Comparison of ENCODE assay signal across 11 cellular contexts in the genomic region with DNA sequence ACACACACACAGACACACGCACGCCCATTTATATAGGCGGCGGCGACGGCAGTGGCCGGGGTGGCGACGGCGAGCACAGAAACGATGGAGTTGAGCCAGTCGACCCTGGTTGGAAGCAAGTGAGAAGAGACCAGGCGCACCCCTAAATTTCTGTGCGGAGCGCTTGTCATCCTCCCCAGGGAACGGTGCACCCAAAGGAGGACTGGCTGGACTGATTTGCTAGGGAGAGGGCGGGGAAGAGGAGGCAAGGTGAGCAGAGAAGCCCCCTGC. TPM values are rescaled to one million over a fixed set of nuclear protein-coding genes. Genes with fewer than 3 reads are reported as not detected.
DNase-seq lines count a peak whose midpoint lies in the region; ATAC-seq and TF ChIP-seq lines count a peak whose summit lies in the region.
"Had no signal": no experiment of that assay in that cellular context is flagged by ENCODE, and none has a peak within 500 bp of the region (broad histone marks: within the 10 kb centered on the region; RNA-seq: fewer than 3 reads in every experiment).

No MANE protein-coding gene starts in this region.

- DNase-seq in HL-60 (ENCODE audit: low read depth in 1 of 2, low spot score in 1 of 2): no peak
- DNase-seq in astrocyte of the cerebellum (ENCODE audit: low read depth): no peak
- DNase-seq in spleen: no peak
- no peak for DNase-seq in NCI-H2029 treated with DMSO at 0.1 percent for 48 hours (lab: John Stamatoyannopoulos, UW)
- no peak for DNase-seq in activated CD4-positive, alpha-beta T cell treated with anti-CD3 and anti-CD28 coated beads, Interleukin-2, amount 10 ng/mL, durations not matched to agents 24 days and 14 days
- DNase-seq: effector CD8-positive, alpha-beta T cell; NCI-H2081 treated with DMSO at 0.1 percent for 48 hours had no signal

- no peaks in the 10 kb centered on the region for H3K36me3 ChIP-seq in spleen

- 0 to 43% (median 1%) methylated on average over 5 to 17 of the region's 17 CpGs for WGBS in spleen, 5 donors

- H3K27me3 ChIP-seq in HL-60 (ENCODE audit: insufficient read depth, poor library complexity, severe bottlenecking) (peaks cover 23% of the 10 kb centered on the region), spleen (replicated peaks in 1 of 7) (peaks cover 0 to 55% (median 32%) of the 10 kb centered on the region in 7 donors)

- H3K9me3 Mint-ChIP-seq in activated CD4-positive, alpha-beta T cell treated with anti-CD3 and anti-CD28 coated beads, Interleukin-2, amount 10 ng/mL, durations not matched to agents 24 days and 14 days: no peaks in the 10 kb centered on the region

- no peak overlapping the region for H3K27ac Mint-ChIP-seq in activated CD4-positive, alpha-beta T cell treated with anti-CD3 and anti-CD28 coated beads, Interleukin-2, amount 10 ng/mL, durations not matched to agents 24 days and 14 days

- no peaks in the 10 kb centered on the region for H3K36me3 Mint-ChIP-seq in activated CD4-positive, alpha-beta T cell treated with anti-CD3 and anti-CD28 coated beads, Interleukin-2, amount 10 ng/mL, durations not matched to agents 24 days and 14 days (ENCODE audit: low read depth)

- ATAC-seq in GM21526 (IDR thresholded peaks at IDR 0.05; ENCODE audit: low FRiP score, unreplicated experiment) (no peak), HG03342 (IDR thresholded peaks at IDR 0.05; ENCODE audit: unreplicated experiment) (no peak)

- peaks cover 0 to 27% (median 0%) of the 10 kb centered on the region in 6 donors for H3K4me1 ChIP-seq in spleen

- intact Hi-C loops in spleen (cut with DNase I; ENCODE audit: low total_unique reads): no loop called here
- intact Hi-C loops in activated CD4-positive, alpha-beta T cell treated with anti-CD3 and anti-CD28 coated beads, Interleukin-2, amount 10 ng/mL, durations not matched to agents 24 days and 14 days (cut with micrococcal nuclease): no loop called here

- no peak for TF ChIP-seq CTCF in HL-60 (IDR thresholded peaks at IDR 0.05; ENCODE audit: insufficient read depth, low read length)
- no peak for TF ChIP-seq CTCF in astrocyte of the cerebellum (IDR thresholded peaks at IDR 0.05; ENCODE audit: low read depth, low read length, missing control alignments)
- TF ChIP-seq CTCF in spleen (IDR thresholded peaks at IDR 0.05 in 8 of 11, conservative IDR thresholded peaks at IDR 0.05 in 3 of 11): no peak

- peaks cover 29% of the 10 kb centered on the region for H3K27me3 Mint-ChIP-seq in activated CD4-positive, alpha-beta T cell treated with anti-CD3 and anti-CD28 coated beads, Interleukin-2, amount 10 ng/mL, durations not matched to agents 24 days and 14 days

- H3K4me3 Mint-ChIP-seq in activated CD4-positive, alpha-beta T cell treated with anti-CD3 and anti-CD28 coated beads, Interleukin-2, amount 10 ng/mL, durations not matched to agents 24 days and 14 days: no peak overlapping the region

- H3K27ac ChIP-seq in HL-60 (replicated peaks) (no peak overlapping the region), spleen (peak overlapping the region in 5 of 8 donors; percentile 18 to 55 (median 38))

- in situ Hi-C loops in astrocyte of the cerebellum (cut with HindIII; ENCODE audit: low sequenced_read_pairs): no loop called here

- H3K9me3 ChIP-seq in iPS-18c (ENCODE audit: control insufficient read depth, insufficient read depth, low read length) (no peaks in the 10 kb centered on the region), spleen (no peaks in the 10 kb centered on the region)

- H3K4me3 ChIP-seq in HL-60 (replicated peaks; ENCODE audit: insufficient read depth, low read length) (peak overlapping the region; percentile 14), astrocyte of the cerebellum (ENCODE audit: low read depth, low read length) (peak overlapping the region; percentile 72), iPS-18c (ENCODE audit: insufficient read depth, low read depth, low read length) (peak overlapping the region; percentile 87), spleen (peak overlapping the region in 7 of 8 donors; percentile 27 to 61 (median 35))
- H3K4me3 ChIP-seq: GM12878 had no signal

- TF ChIP-seq POLR2A in spleen (IDR thresholded peaks at IDR 0.05): no peak

- peaks cover 2% of the 10 kb centered on the region for H3K4me1 Mint-ChIP-seq in activated CD4-positive, alpha-beta T cell treated with anti-CD3 and anti-CD28 coated beads, Interleukin-2, amount 10 ng/mL, durations not matched to agents 24 days and 14 days

RNA-seq across cellular contexts. Expression of gene NHS, which starts 0.3 kb away (rescaled TPM):
- total RNA-seq in spleen: 1 to 10 TPM; 1.8 to 3.1 (median 2.5) TPM
- under 1 TPM; 0.32 to 0.45 (median 0.41) TPM for polyA plus RNA-seq in spleen
- 6.8 and 7.3 TPM in 2 replicates for total RNA-seq in activated CD4-positive, alpha-beta T cell treated with anti-CD3 and anti-CD28 coated beads, Interleukin-2, amount 10 ng/mL, durations not matched to agents 24 days and 14 days

Comparison
In these comparisons a context has a peak if more than half of its experiments do, and no peak if none do; other contexts are left out.
1. H3K4me3 ChIP-seq: peak in every context shown above with its lines; median percentile 87 in iPS-18c; 72 in astrocyte of the cerebellum; 35 in spleen; 14 in HL-60.